ENCODE assay signal across 9 cellular contexts in the genomic region with DNA sequence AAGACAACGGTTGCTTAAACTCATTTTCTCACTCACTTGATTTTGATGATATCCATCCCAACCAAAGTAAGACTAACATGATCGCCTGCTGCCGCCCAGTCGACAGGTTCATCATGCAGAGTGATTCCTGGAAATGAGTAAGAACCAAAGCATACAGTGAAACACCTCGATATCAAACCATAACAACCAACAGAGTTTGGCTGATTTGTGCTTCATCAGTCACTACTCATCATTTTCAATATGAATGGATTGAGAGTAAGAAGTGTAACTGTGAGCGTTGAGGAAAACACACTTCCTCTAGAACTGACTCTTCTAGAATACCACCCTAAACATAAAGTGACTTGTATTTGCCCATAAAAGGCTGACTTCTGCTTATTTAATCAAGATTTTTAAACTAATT. TPM values are rescaled to one million over a fixed set of nuclear protein-coding genes. Genes with fewer than 3 reads are reported as not detected.
DNase-seq lines count a peak whose midpoint lies in the region; ATAC-seq, FAIRE-seq and TF ChIP-seq lines count a peak whose summit lies in the region.
"Had no signal": no experiment of that assay in that cellular context is flagged by ENCODE, and none has a peak within 500 bp of the region (broad histone marks: within the 10 kb centered on the region; RNA-seq: fewer than 3 reads in every experiment).

No MANE protein-coding gene starts in this region.

- intact Hi-C loops in HepG2 (cut with micrococcal nuclease; ENCODE audit: unreplicated experiment): no loop called here

- H4K20me1 ChIP-seq in OCI-LY3 (ENCODE audit: insufficient read depth, low read length) (no peaks in the 10 kb centered on the region), HepG2 (ENCODE audit: insufficient read depth, low read length) (no peaks in the 10 kb centered on the region)

- BruUV-seq in HepG2 (replicated peaks; lab: Mats Ljungman, UMichigan): no TSS peak

- H3K4me3 ChIP-seq in OCI-LY3 (ENCODE audit: low read length): peak overlapping the region; percentile 29; the same call in 1 of the 2 replicates
- no peak overlapping the region for H3K4me3 ChIP-seq in HepG2 (replicated peaks in 1 of 3; ENCODE audit: insufficient read depth in 1 of 3, low read depth in 2 of 3, low read length in 3 of 3)

- peaks cover 53% of the 10 kb centered on the region for H3K36me3 ChIP-seq in OCI-LY3 (replicated peaks; ENCODE audit: low read depth, low read length)
- peaks cover 7 to 40% of the 10 kb centered on the region in 2 experiments; a peak in 4 of 5 replicates for H3K36me3 ChIP-seq in HepG2 (replicated peaks in 1 of 2; ENCODE audit: control insufficient read depth in 1 of 2, insufficient read depth in 2 of 2, low read length in 2 of 2)

- H3K9ac ChIP-seq in OCI-LY3 (ENCODE audit: low read length) (peak overlapping the region; percentile 31; the same call in 1 of the 2 replicates), HepG2 (ENCODE audit: insufficient read depth, low read depth, low read length) (no peak overlapping the region)

- peaks cover 33% of the 10 kb centered on the region for H3K4me1 ChIP-seq in OCI-LY3 (ENCODE audit: low read length)
- no peaks in the 10 kb centered on the region for H3K4me1 ChIP-seq in HepG2 (ENCODE audit: insufficient read depth, low read length)

- 96% methylated on average over 6 of the region's 6 CpGs for WGBS in HepG2 (ENCODE audit: low lambda C conversion rate)

- FAIRE-seq in HepG2 (lab: Jason Lieb, UNC): no peak

- in situ Hi-C loops in HepG2 (cut with HindIII; ENCODE audit: extremely low pct_ligation_motif_present, low pct_unique_long_range_greater_than_20kb): no loop called here

- TF ChIP-seq CTCF in OCI-LY3 (IDR thresholded peaks at IDR 0.05; ENCODE audit: low read depth, low read length) (no peak), HepG2 (CRISPR knock-in tag; IDR thresholded peaks at IDR 0.05) (no peak)

- H3K9me3 ChIP-seq in OCI-LY3 (ENCODE audit: insufficient read depth, low read length) (no peaks in the 10 kb centered on the region), HepG2 (ENCODE audit: low read length) (no peaks in the 10 kb centered on the region)

- POLR2A ChIA-PET in HepG2 (lab: Yijun Ruan, JAX): no interaction called here

- no peak overlapping the region for H2AFZ ChIP-seq in OCI-LY3 (ENCODE audit: low read depth, low read length)
- H2AFZ ChIP-seq in HepG2 (ENCODE audit: low read length): no peak overlapping the region

- peak overlapping the region; percentile 45 for H3K4me2 ChIP-seq in OCI-LY3 (ENCODE audit: low read length)
- no peak overlapping the region for H3K4me2 ChIP-seq in HepG2 (ENCODE audit: low read depth, low read length)

- no peak for TF ChIP-seq RAD21 in HepG2 (CRISPR knock-in tag; IDR thresholded peaks at IDR 0.05)

- CTCF ChIA-PET in HepG2 (lab: Yijun Ruan, JAX; ENCODE audit: low intra/inter-chr PET ratio, low total read pairs): no interaction called here

- H3K27me3 ChIP-seq in OCI-LY3 (ENCODE audit: low read depth, low read length) (no peaks in the 10 kb centered on the region), HepG2 (ENCODE audit: control insufficient read depth in 1 of 2, insufficient read depth in 2 of 2, low read length in 2 of 2) (no peaks in the 10 kb centered on the region)

- H3K27ac ChIP-seq in OCI-LY3 (ENCODE audit: low read length) (peak overlapping the region; percentile 82), HepG2 (ENCODE audit: extremely low read length, insufficient read depth, low read length) (no peak overlapping the region)

- TF ChIP-seq EP300 in HepG2 (IDR thresholded peaks at IDR 0.05; ENCODE audit: low read depth in 2 of 2, low read length in 2 of 2) (no peak), HepG2 (CRISPR knock-in tag; IDR thresholded peaks at IDR 0.05; ENCODE audit: borderline replicate concordance) (no peak)

- ATAC-seq in GM18909 (IDR thresholded peaks at IDR 0.05; ENCODE audit: poor library complexity, unreplicated experiment) (peak; percentile 82), HG02623 (IDR thresholded peaks at IDR 0.05; ENCODE audit: unreplicated experiment) (peak; percentile 77), HepG2 (no peak)

- no peaks in the 10 kb centered on the region for H3K79me2 ChIP-seq in OCI-LY3 (ENCODE audit: low read length)
- no peaks in the 10 kb centered on the region for H3K79me2 ChIP-seq in HepG2 (ENCODE audit: insufficient read depth, low read length)

- peak; percentile 19 to 60 (median 32) for DNase-seq in stimulated activated CD4-positive, alpha-beta T cell treated with anti-CD3 and anti-CD28 coated beads, TNF-alpha, amount 100 ng/mL, for 24 hours (ENCODE audit: low read depth in 3 of 3)
- DNase-seq in HepG2 (ENCODE audit: low spot score) (no peak), epidermal melanocyte (ENCODE audit: insufficient read length, low spot score) (no peak), NCI-H1417 treated with DMSO at 0.1 percent for 48 hours (lab: John Stamatoyannopoulos, UW) (no peak), putamen (ENCODE audit: low spot score) (no peak)
- DNase-seq: OCI-M1 had no signal

- no peak for TF ChIP-seq POLR2A in HepG2 (IDR thresholded peaks at IDR 0.05; ENCODE audit: insufficient read depth in 1 of 2, low read depth in 2 of 2, low read length in 2 of 2)

TF ChIP-seq in HepG2, 621 proteins besides CTCF, POLR2A, EP300 and RAD21 (continues in another document):
- TF ChIP-seq ZNF317 (CRISPR knock-in tag; IDR thresholded peaks at IDR 0.05) (no peak), PHF21A (CRISPR knock-in tag; IDR thresholded peaks at IDR 0.05) (no peak), MBNL3 (CRISPR knock-in tag; conservative IDR thresholded peaks at IDR 0.05) (no peak), GATA4 (IDR thresholded peaks at IDR 0.05; ENCODE audit: borderline replicate concordance, low read depth) (no peak)
- TF ChIP-seq, protein P1, sequence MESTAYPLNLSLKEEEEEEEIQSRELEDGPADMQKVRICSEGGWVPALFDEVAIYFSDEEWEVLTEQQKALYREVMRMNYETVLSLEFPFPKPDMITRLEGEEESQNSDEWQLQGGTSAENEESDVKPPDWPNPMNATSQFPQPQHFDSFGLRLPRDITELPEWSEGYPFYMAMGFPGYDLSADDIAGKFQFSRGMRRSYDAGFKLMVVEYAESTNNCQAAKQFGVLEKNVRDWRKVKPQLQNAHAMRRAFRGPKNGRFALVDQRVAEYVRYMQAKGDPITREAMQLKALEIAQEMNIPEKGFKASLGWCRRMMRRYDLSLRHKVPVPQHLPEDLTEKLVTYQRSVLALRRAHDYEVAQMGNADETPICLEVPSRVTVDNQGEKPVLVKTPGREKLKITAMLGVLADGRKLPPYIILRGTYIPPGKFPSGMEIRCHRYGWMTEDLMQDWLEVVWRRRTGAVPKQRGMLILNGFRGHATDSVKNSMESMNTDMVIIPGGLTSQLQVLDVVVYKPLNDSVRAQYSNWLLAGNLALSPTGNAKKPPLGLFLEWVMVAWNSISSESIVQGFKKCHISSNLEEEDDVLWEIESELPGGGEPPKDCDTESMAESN (CRISPR knock-in tag; conservative IDR thresholded peaks at IDR 0.05): no peak
- TF ChIP-seq, protein P2, sequence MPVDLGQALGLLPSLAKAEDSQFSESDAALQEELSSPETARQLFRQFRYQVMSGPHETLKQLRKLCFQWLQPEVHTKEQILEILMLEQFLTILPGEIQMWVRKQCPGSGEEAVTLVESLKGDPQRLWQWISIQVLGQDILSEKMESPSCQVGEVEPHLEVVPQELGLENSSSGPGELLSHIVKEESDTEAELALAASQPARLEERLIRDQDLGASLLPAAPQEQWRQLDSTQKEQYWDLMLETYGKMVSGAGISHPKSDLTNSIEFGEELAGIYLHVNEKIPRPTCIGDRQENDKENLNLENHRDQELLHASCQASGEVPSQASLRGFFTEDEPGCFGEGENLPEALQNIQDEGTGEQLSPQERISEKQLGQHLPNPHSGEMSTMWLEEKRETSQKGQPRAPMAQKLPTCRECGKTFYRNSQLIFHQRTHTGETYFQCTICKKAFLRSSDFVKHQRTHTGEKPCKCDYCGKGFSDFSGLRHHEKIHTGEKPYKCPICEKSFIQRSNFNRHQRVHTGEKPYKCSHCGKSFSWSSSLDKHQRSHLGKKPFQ (CRISPR knock-in tag; IDR thresholded peaks at IDR 0.05; ENCODE audit: insufficient replicate concordance): no peak

RNA-seq across cellular contexts. Expression of a gene that starts 29.2 kb away (rescaled TPM):
- total RNA-seq in HepG2 (2016; rRNA removed; fragmentation: Illumina TruSeq; extraction: Trizol): 3.4 and 3.6 TPM in 2 replicates
- 0.20 and 0.26 TPM in 2 replicates for total RNA-seq in HepG2 (2016; cell fraction: cytosol; rRNA removed; fragmentation: Illumina TruSeq; extraction: Trizol; ENCODE audit: low read depth)
- total RNA-seq in HepG2 (2016; cell fraction: insoluble cytoplasmic fraction; rRNA removed; fragmentation: Illumina TruSeq; extraction: Trizol): 2.7 and 3.0 TPM in 2 replicates
- total RNA-seq in HepG2 (2016; cell fraction: membrane; rRNA removed; fragmentation: Illumina TruSeq; extraction: Trizol): 0.71 and 1.0 TPM in 2 replicates
- 1.1 and 1.6 TPM in 2 replicates for total RNA-seq in HepG2 (2016; cell fraction: nucleus; rRNA removed; fragmentation: Illumina TruSeq; extraction: Trizol)
- 0.68 and 1.1 TPM in 2 replicates for polyA plus RNA-seq in HepG2 (2011; rRNA removed)
- polyA plus RNA-seq in HepG2 (2011; cell fraction: cytosol; rRNA removed): 0.32 and 0.96 TPM in 2 replicates
- 1.5 and 2.1 TPM in 2 replicates for polyA plus RNA-seq in HepG2 (2011; cell fraction: nucleus; rRNA removed)
- 0.41 and 0.99 TPM in 2 replicates for polyA plus RNA-seq in HepG2 (2012)
- 0.14 and 0.19 TPM in 2 replicates for polyA plus RNA-seq in HepG2 (2016; cell fraction: cytosol; fragmentation: Illumina TruSeq; extraction: Trizol; ENCODE audit: low read depth)
- polyA plus RNA-seq in HepG2 (2016; cell fraction: insoluble cytoplasmic fraction; fragmentation: Illumina TruSeq; extraction: Trizol; ENCODE audit: low read depth): 3.2 and 3.4 TPM in 2 replicates
- polyA plus RNA-seq in HepG2 (2016; cell fraction: membrane; fragmentation: Illumina TruSeq; extraction: Trizol; ENCODE audit: low read depth): 0.30 and 0.39 TPM in 2 replicates
- 1.4 and 1.6 TPM in 2 replicates for polyA plus RNA-seq in HepG2 (2016; cell fraction: nucleus; fragmentation: Illumina TruSeq; extraction: Trizol; ENCODE audit: insufficient read depth, low read depth)
- polyA minus RNA-seq in HepG2 (2011; rRNA and poly(A)+ RNA removed; ENCODE audit: low replicate concordance): 0.40 and 0.68 TPM in 2 replicates
- polyA minus RNA-seq in HepG2 (2011; cell fraction: cytosol; rRNA and poly(A)+ RNA removed): 0.40 TPM in 1 of 2 replicates, not detected in the other
- 3.6 and 3.7 TPM in 2 replicates for polyA minus RNA-seq in HepG2 (2011; cell fraction: nucleus; rRNA and poly(A)+ RNA removed)

Comparison
In these comparisons a context has a peak if more than half of its experiments do, and no peak if none do; other contexts are left out.
1. DNase-seq: peak in stimulated activated CD4-positive, alpha-beta T cell treated with anti-CD3 and anti-CD28 coated beads, TNF-alpha, amount 100 ng/mL, for 24 hours (3 of 3); none in HepG2 (single experiment), epidermal melanocyte (single experiment), NCI-H1417 treated with DMSO at 0.1 percent for 48 hours (single experiment) and putamen (single experiment).